1 cellular context compared by ENCODE assay signal in the genomic region with DNA sequence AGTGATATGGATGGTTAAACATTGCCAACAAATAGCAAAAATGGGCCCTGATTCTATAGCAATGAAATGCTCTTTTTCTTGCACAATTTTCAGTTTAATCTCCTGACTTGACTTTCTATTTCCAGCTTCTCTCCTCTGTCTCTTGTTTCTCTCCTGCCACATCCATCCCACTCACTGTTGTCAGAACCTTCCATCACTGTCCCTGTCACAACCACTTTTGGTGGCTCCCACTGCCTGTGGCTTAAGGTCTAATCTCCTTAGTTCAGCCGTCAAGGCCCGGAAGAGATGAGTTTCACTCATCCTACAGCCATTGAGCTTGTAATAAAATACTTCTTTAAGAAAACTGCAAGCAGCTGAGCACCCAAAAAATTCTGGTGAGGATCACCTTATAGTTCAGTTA.
TF ChIP-seq lines count a peak whose summit lies in the region.

No MANE protein-coding gene starts in this region.

TF ChIP-seq in GM23338, 12 proteins besides CTCF, POLR2A, EP300 and RAD21:
- TF ChIP-seq, protein P1, sequence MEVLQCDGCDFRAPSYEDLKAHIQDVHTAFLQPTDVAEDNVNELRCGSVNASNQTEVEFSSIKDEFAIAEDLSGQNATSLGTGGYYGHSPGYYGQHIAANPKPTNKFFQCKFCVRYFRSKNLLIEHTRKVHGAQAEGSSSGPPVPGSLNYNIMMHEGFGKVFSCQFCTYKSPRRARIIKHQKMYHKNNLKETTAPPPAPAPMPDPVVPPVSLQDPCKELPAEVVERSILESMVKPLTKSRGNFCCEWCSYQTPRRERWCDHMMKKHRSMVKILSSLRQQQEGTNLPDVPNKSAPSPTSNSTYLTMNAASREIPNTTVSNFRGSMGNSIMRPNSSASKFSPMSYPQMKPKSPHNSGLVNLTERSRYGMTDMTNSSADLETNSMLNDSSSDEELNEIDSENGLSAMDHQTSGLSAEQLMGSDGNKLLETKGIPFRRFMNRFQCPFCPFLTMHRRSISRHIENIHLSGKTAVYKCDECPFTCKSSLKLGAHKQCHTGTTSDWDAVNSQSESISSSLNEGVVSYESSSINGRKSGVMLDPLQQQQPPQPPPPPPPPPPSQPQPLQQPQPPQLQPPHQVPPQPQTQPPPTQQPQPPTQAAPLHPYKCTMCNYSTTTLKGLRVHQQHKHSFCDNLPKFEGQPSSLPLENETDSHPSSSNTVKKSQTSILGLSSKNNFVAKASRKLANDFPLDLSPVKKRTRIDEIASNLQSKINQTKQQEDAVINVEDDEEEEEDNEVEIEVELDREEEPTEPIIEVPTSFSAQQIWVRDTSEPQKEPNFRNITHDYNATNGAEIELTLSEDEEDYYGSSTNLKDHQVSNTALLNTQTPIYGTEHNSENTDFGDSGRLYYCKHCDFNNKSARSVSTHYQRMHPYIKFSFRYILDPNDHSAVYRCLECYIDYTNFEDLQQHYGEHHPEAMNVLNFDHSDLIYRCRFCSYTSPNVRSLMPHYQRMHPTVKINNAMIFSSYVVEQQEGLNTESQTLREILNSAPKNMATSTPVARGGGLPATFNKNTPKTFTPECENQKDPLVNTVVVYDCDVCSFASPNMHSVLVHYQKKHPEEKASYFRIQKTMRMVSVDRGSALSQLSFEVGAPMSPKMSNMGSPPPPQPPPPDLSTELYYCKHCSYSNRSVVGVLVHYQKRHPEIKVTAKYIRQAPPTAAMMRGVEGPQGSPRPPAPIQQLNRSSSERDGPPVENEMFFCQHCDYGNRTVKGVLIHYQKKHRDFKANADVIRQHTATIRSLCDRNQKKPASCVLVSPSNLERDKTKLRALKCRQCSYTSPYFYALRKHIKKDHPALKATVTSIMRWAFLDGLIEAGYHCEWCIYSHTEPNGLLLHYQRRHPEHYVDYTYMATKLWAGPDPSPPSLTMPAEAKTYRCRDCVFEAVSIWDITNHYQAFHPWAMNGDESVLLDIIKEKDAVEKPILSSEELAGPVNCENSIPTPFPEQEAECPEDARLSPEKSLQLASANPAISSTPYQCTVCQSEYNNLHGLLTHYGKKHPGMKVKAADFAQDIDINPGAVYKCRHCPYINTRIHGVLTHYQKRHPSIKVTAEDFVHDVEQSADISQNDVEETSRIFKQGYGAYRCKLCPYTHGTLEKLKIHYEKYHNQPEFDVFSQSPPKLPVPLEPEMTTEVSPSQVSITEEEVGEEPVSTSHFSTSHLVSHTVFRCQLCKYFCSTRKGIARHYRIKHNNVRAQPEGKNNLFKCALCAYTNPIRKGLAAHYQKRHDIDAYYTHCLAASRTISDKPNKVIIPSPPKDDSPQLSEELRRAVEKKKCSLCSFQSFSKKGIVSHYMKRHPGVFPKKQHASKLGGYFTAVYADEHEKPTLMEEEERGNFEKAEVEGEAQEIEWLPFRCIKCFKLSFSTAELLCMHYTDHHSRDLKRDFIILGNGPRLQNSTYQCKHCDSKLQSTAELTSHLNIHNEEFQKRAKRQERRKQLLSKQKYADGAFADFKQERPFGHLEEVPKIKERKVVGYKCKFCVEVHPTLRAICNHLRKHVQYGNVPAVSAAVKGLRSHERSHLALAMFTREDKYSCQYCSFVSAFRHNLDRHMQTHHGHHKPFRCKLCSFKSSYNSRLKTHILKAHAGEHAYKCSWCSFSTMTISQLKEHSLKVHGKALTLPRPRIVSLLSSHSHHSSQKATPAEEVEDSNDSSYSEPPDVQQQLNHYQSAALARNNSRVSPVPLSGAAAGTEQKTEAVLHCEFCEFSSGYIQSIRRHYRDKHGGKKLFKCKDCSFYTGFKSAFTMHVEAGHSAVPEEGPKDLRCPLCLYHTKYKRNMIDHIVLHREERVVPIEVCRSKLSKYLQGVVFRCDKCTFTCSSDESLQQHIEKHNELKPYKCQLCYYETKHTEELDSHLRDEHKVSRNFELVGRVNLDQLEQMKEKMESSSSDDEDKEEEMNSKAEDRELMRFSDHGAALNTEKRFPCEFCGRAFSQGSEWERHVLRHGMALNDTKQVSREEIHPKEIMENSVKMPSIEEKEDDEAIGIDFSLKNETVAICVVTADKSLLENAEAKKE (CRISPR knock-in tag; IDR thresholded peaks at IDR 0.05), result no peak
TF ChIP-seq in GM23338: peak in this region for 0.
